Comparison of ENCODE assay signal across 7 cellular contexts in the genomic region with DNA sequence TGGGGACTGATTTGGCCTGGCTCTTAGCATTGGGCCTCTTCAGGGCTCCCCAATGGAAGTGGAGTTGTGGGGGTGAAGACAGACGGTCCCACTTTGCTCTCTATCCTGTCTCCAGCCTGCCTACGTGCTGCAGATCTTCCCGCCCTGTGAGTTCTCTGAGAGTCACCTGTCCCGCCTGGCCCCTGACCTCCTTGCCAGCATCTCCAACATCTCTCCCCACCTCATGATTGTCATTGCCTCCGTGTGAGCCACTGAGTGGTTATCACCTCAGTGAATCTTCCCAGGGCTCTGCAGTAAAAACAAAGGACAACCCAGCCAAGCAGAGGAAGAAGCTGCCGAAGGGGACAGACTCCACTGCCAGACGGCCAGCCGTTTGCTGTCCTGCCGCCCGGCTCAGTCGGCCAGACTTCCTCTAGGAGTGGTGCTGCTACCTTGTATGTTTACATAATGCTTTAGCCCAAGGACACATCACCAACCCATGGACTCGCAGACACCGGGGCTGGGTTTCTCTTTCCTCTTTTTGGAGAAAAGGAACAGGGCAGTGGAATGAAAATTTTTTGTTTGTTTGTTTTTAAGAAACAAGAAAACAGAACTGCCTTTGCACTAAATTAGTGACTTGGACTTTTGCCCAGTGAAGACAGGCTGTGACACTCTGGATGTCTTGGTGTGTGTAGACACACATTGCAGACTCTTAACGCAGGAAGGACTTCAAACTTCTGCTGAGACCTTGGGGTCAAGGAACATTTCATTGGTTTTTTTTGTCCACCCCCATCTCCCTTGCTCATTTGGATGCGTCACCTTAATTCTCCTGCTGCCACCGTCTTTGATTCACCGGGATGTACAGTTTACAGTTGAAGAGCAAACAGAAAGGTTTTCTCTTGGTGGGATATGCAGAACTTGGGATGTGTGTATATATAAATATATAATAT. TPM values are rescaled to one million over a fixed set of nuclear protein-coding genes. Genes with fewer than 3 reads are reported as not detected.
DNase-seq lines count a peak whose midpoint lies in the region; ATAC-seq and TF ChIP-seq lines count a peak whose summit lies in the region.

No MANE protein-coding gene starts in this region.

- H3K4me3 ChIP-seq in HCT116 (replicated peaks in 1 of 2; ENCODE audit: low read depth in 1 of 2, low read length in 2 of 2) (no peak overlapping the region), WERI-Rb-1 (ENCODE audit: low read depth, low read length) (no peak overlapping the region)

- intact Hi-C loops in HCT116 (cut with micrococcal nuclease): no loop called here

- H3K79me2 ChIP-seq in HCT116 (ENCODE audit: insufficient read depth, low read length): peaks cover 6% of the 10 kb centered on the region; the same call in 1 of the 2 replicates

- H3K27ac Mint-ChIP-seq in activated naive CD8-positive, alpha-beta T cell treated with anti-CD3 and anti-CD28 coated beads, Interleukin-2, amount 50 U/mL, for 24 hours: peak overlapping the region; percentile 54
- peak overlapping the region in 4 of 6 donors; percentile 3 to 81 (median 41) for H3K27ac Mint-ChIP-seq in immature natural killer cell
- H3K27ac Mint-ChIP-seq in stimulated activated naive B cell treated with anti-CD40 and anti-IgM and Interleukin-4, amounts not matched to agents 10 μg/mL and 1 μg/mL and 100 μg/mL, for 72 hours: peak overlapping the region; percentile 83

- TF ChIP-seq POLR2A in HCT116 (IDR thresholded peaks at IDR 0.05; ENCODE audit: borderline replicate concordance, extremely low read depth, insufficient read depth, insufficient read length): no peak

- H4K20me1 ChIP-seq in HCT116 (ENCODE audit: insufficient read depth): no peaks in the 10 kb centered on the region

- H3K36me3 ChIP-seq in HCT116 (ENCODE audit: control insufficient read depth in 1 of 2, insufficient read depth in 2 of 2, low read length in 2 of 2) (peaks cover 30 to 48% of the 10 kb centered on the region in 2 experiments), WERI-Rb-1 (peaks cover 83% of the 10 kb centered on the region)

- ATAC-seq in HCT116 (no peak), GM21423 (IDR thresholded peaks at IDR 0.05; ENCODE audit: unreplicated experiment) (no peak)
- ATAC-seq in activated naive CD8-positive, alpha-beta T cell treated with anti-CD3 and anti-CD28 coated beads, Interleukin-2, amount 50 U/mL, for 24 hours: no peak
- ATAC-seq in stimulated activated naive B cell treated with anti-CD40 and anti-IgM and Interleukin-4, amounts not matched to agents 10 μg/mL and 1 μg/mL and 100 μg/mL, for 72 hours (replicated peaks): no peak

- POLR2A ChIA-PET in HCT116 (lab: Charles Lee): no interaction called here

- no peaks in the 10 kb centered on the region for H3K9me2 ChIP-seq in HCT116 (ENCODE audit: insufficient read depth)

- no peak overlapping the region for H3K4me3 Mint-ChIP-seq in activated naive CD8-positive, alpha-beta T cell treated with anti-CD3 and anti-CD28 coated beads, Interleukin-2, amount 50 U/mL, for 24 hours
- H3K4me3 Mint-ChIP-seq in immature natural killer cell: no peak overlapping the region
- peak overlapping the region in 1 of 2 donors; percentile 21 for H3K4me3 Mint-ChIP-seq in stimulated activated naive B cell treated with anti-CD40 and anti-IgM and Interleukin-4, amounts not matched to agents 10 μg/mL and 1 μg/mL and 100 μg/mL, for 72 hours

- peaks cover 38% of the 10 kb centered on the region for H3K36me3 Mint-ChIP-seq in activated naive CD8-positive, alpha-beta T cell treated with anti-CD3 and anti-CD28 coated beads, Interleukin-2, amount 50 U/mL, for 24 hours (ENCODE audit: low read depth)
- H3K36me3 Mint-ChIP-seq in immature natural killer cell: peaks cover 12 to 31% (median 14%) of the 10 kb centered on the region in 3 donors
- H3K36me3 Mint-ChIP-seq in stimulated activated naive B cell treated with anti-CD40 and anti-IgM and Interleukin-4, amounts not matched to agents 10 μg/mL and 1 μg/mL and 100 μg/mL, for 72 hours: peaks cover 47 to 67% of the 10 kb centered on the region in 2 donors

- H3K9me3 Mint-ChIP-seq in activated naive CD8-positive, alpha-beta T cell treated with anti-CD3 and anti-CD28 coated beads, Interleukin-2, amount 50 U/mL, for 24 hours: no peaks in the 10 kb centered on the region
- no peaks in the 10 kb centered on the region for H3K9me3 Mint-ChIP-seq in immature natural killer cell
- no peaks in the 10 kb centered on the region for H3K9me3 Mint-ChIP-seq in stimulated activated naive B cell treated with anti-CD40 and anti-IgM and Interleukin-4, amounts not matched to agents 10 μg/mL and 1 μg/mL and 100 μg/mL, for 72 hours

- CTCF ChIA-PET in HCT116 (lab: Charles Lee): no interaction called here

- TF ChIP-seq RAD21 in HCT116 (IDR thresholded peaks at IDR 0.05; ENCODE audit: low read depth): no peak

- RAD21 ChIA-PET in HCT116 (lab: Charles Lee; ENCODE audit: low non-redundant PET in 1 of 2, low total read pairs in 2 of 2, uncharacterized antibody in 2 of 2, unreplicated experiment in 2 of 2): no interaction called here

- peaks cover 11% of the 10 kb centered on the region for H3K4me1 Mint-ChIP-seq in activated naive CD8-positive, alpha-beta T cell treated with anti-CD3 and anti-CD28 coated beads, Interleukin-2, amount 50 U/mL, for 24 hours
- H3K4me1 Mint-ChIP-seq in immature natural killer cell: peaks cover 0 to 1% of the 10 kb centered on the region in 2 donors
- H3K4me1 Mint-ChIP-seq in stimulated activated naive B cell treated with anti-CD40 and anti-IgM and Interleukin-4, amounts not matched to agents 10 μg/mL and 1 μg/mL and 100 μg/mL, for 72 hours: peaks cover 14 to 16% of the 10 kb centered on the region in 2 donors

- BruUV-seq in HCT116 (replicated peaks; lab: Mats Ljungman, UMichigan): TSS peak; percentile 27

- H3K9ac ChIP-seq in HCT116 (ENCODE audit: low read length): no peak overlapping the region

- TF ChIP-seq CTCF in HCT116 (IDR thresholded peaks at IDR 0.05 in 2 of 3, conservative IDR thresholded peaks at IDR 0.05 in 1 of 3; ENCODE audit: borderline replicate concordance in 1 of 3, insufficient read depth in 1 of 3, low read depth in 2 of 3, low read length in 2 of 3) (no peak), WERI-Rb-1 (IDR thresholded peaks at IDR 0.05; ENCODE audit: low read depth, low read length) (no peak)

- H3K27me3 ChIP-seq in HCT116 (ENCODE audit: insufficient read depth, low read length): no peaks in the 10 kb centered on the region
- H3K27me3 ChIP-seq in WERI-Rb-1 (ENCODE audit: insufficient read depth, low read depth, severe bottlenecking): no peaks in the 10 kb centered on the region

- H3K27me3 Mint-ChIP-seq in activated naive CD8-positive, alpha-beta T cell treated with anti-CD3 and anti-CD28 coated beads, Interleukin-2, amount 50 U/mL, for 24 hours: no peaks in the 10 kb centered on the region
- peaks cover 0 to 1% (median 0%) of the 10 kb centered on the region in 3 donors for H3K27me3 Mint-ChIP-seq in immature natural killer cell (ENCODE audit: low read depth in 3 of 3)
- H3K27me3 Mint-ChIP-seq in stimulated activated naive B cell treated with anti-CD40 and anti-IgM and Interleukin-4, amounts not matched to agents 10 μg/mL and 1 μg/mL and 100 μg/mL, for 72 hours: no peaks in the 10 kb centered on the region

- H3K4me1 ChIP-seq in HCT116 (ENCODE audit: control insufficient read depth in 1 of 2, insufficient read depth in 2 of 2, low read length in 2 of 2): no peaks in the 10 kb centered on the region

- no peak overlapping the region for H3K4me2 ChIP-seq in HCT116 (ENCODE audit: low read length)

- H2AFZ ChIP-seq in HCT116 (ENCODE audit: low read depth, low read length, poor library complexity, severe bottlenecking): no peak overlapping the region

- H3K27ac ChIP-seq in HCT116 (ENCODE audit: low read depth, low read length) (no peak overlapping the region), WERI-Rb-1 (no peak overlapping the region)

- no peaks in the 10 kb centered on the region for H3K9me3 ChIP-seq in HCT116 (ENCODE audit: control insufficient read depth in 1 of 2, insufficient read depth in 1 of 2, low read depth in 1 of 2, low read length in 2 of 2)
- H3K9me3 ChIP-seq in WERI-Rb-1 (ENCODE audit: severe bottlenecking): no peaks in the 10 kb centered on the region

- DNase-seq in HCT116 (ENCODE audit: low read depth, low spot score): no peak
- no peak for DNase-seq in activated naive CD8-positive, alpha-beta T cell treated with anti-CD3 and anti-CD28 coated beads, Interleukin-2, amount 50 U/mL, for 24 hours
- no peak for DNase-seq in immature natural killer cell
- no peak for DNase-seq in stimulated activated naive B cell treated with anti-CD40 and anti-IgM and Interleukin-4, amounts not matched to agents 10 μg/mL and 1 μg/mL and 100 μg/mL, for 72 hours
- no peak for DNase-seq in activated gamma-delta T cell (lab: John Stamatoyannopoulos, UW)
- no peak for DNase-seq in WERI-Rb-1

TF ChIP-seq in HCT116, 20 proteins besides CTCF, POLR2A, EP300 and RAD21:
- TF ChIP-seq SIN3A (IDR thresholded peaks at IDR 0.05; ENCODE audit: low read depth): no peak
- no peak for TF ChIP-seq YY1 (IDR thresholded peaks at IDR 0.05; ENCODE audit: extremely low read depth, insufficient replicate concordance, low read depth, low read length)
- no peak for TF ChIP-seq TCF7L2 (IDR thresholded peaks at IDR 0.05; ENCODE audit: borderline replicate concordance, extremely low read depth, insufficient read depth, insufficient read length)
- no peak for TF ChIP-seq CEBPB (IDR thresholded peaks at IDR 0.05; ENCODE audit: low read depth)

RNA-seq across cellular contexts. Expression of gene ZBTB17, which starts 36.5 kb away (rescaled TPM):
- 31.6 TPM for total RNA-seq in HCT116 (2021; ENCODE audit: unreplicated experiment)
- 40.8 and 53.1 TPM in 2 replicates for polyA plus RNA-seq in HCT116 (2012)
- polyA plus RNA-seq in immature natural killer cell: 10 to 100 TPM in 1 of 3 donors, 1 to 10 TPM in 2; 6.1 to 21.4 (median 7.0) TPM
